Comparison of ENCODE assay signal across 8 cellular contexts in the genomic region with DNA sequence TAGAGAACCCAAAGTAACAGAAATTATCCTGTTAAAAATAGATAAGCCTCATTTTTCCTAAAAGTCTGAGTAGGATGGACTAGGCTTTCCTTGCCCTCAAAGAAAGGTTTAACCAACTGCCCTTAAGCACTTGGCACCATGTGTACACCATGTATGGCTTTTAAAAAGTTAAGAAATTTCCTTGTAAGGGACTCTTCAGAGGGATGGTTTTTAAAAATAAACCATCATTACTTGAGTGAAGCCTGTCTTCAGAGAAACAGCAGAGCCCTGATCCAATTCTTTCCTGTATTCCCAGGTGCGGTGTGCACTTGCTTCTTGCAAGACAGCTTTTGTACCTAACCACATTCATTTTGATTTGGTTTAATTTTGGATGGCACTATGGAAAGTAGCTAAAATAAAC. TPM values are rescaled to one million over a fixed set of nuclear protein-coding genes. Genes with fewer than 3 reads are reported as not detected.
DNase-seq lines count a peak whose midpoint lies in the region; ATAC-seq and TF ChIP-seq lines count a peak whose summit lies in the region.

No MANE protein-coding gene starts in this region.

- H3K9me3 ChIP-seq in CD4-positive, alpha-beta T cell (ENCODE audit: control insufficient read depth, low read length): peaks cover 6% of the 10 kb centered on the region
- peaks cover 27% of the 10 kb centered on the region for H3K9me3 ChIP-seq in MG63

- peaks cover 6% of the 10 kb centered on the region for H3K36me3 ChIP-seq in MG63

- peaks cover 60% of the 10 kb centered on the region for H3K36me3 Mint-ChIP-seq in CD4-positive, alpha-beta T cell (ENCODE audit: low read depth)
- peaks cover 12% of the 10 kb centered on the region for H3K36me3 Mint-ChIP-seq in central memory CD8-positive, alpha-beta T cell (ENCODE audit: insufficient read depth)
- peaks cover 41% of the 10 kb centered on the region for H3K36me3 Mint-ChIP-seq in nephron (ENCODE audit: low read depth)

- H3K27ac ChIP-seq in CD4-positive, alpha-beta T cell (ENCODE audit: low read depth, low read length): peak overlapping the region; percentile 3

- H3K4me3 ChIP-seq in MG63: peak overlapping the region; percentile 80

- H3K27me3 ChIP-seq in CD4-positive, alpha-beta T cell (ENCODE audit: control insufficient read depth, insufficient read depth, low read length): no peaks in the 10 kb centered on the region
- no peaks in the 10 kb centered on the region for H3K27me3 ChIP-seq in MG63

- POLR2A ChIA-PET in CD4-positive, alpha-beta T cell (lab: Charles Lee): interaction anchor here (5.3 kb wide), 1 partner anchor 127 kb away, joined by 100 read pairs; a partner anchor contains a TSS

- CTCF ChIA-PET in CD4-positive, alpha-beta T cell (lab: Charles Lee): interaction anchor here (0.7 kb wide), 1 partner anchor 38 kb away, joined by 3 read pairs; no protein-coding TSS in a partner anchor

- intact Hi-C loops in CD4-positive, alpha-beta T cell (cut with DNase I, micrococcal nuclease): loop anchor here (2.0 to 10.0 kb wide), 5 partner anchors 129 to 871 kb away; a partner anchor contains a TSS

- peak overlapping the region; percentile 99 for H3K27ac Mint-ChIP-seq in CD4-positive, alpha-beta T cell
- peak overlapping the region; percentile 99 for H3K27ac Mint-ChIP-seq in central memory CD8-positive, alpha-beta T cell (ENCODE audit: low read depth)
- H3K27ac Mint-ChIP-seq in nephron: peak overlapping the region; percentile 88 to 98 (median 90)

- H3K4me3 Mint-ChIP-seq in CD4-positive, alpha-beta T cell: peak overlapping the region; percentile 94
- H3K4me3 Mint-ChIP-seq in central memory CD8-positive, alpha-beta T cell: peak overlapping the region; percentile 95
- peak overlapping the region; percentile 80 to 91 (median 91) for H3K4me3 Mint-ChIP-seq in nephron

- H3K27me3 Mint-ChIP-seq in CD4-positive, alpha-beta T cell: no peaks in the 10 kb centered on the region
- no peaks in the 10 kb centered on the region for H3K27me3 Mint-ChIP-seq in central memory CD8-positive, alpha-beta T cell
- H3K27me3 Mint-ChIP-seq in nephron (ENCODE audit: low read depth): no peaks in the 10 kb centered on the region

- no peak for TF ChIP-seq CTCF in CD4-positive, alpha-beta T cell (IDR thresholded peaks at IDR 0.05)
- TF ChIP-seq CTCF in nephron (IDR thresholded peaks at IDR 0.05; ENCODE audit: unreplicated experiment in 3 of 3): no peak

- peaks cover 63% of the 10 kb centered on the region for H3K4me1 Mint-ChIP-seq in CD4-positive, alpha-beta T cell (ENCODE audit: low read depth)
- H3K4me1 Mint-ChIP-seq in central memory CD8-positive, alpha-beta T cell: peaks cover 27% of the 10 kb centered on the region
- H3K4me1 Mint-ChIP-seq in nephron: peaks cover 20% of the 10 kb centered on the region

- no peak for DNase-seq in CD4-positive, alpha-beta T cell
- no peak for DNase-seq in MG63
- DNase-seq in central memory CD8-positive, alpha-beta T cell (ENCODE audit: low spot score in 2 of 2): no peak
- no peak for DNase-seq in islet precursor cell
- no peak for DNase-seq in HuH-7 (ENCODE audit: low spot score)
- DNase-seq in GOT3 (lab: John Stamatoyannopoulos, UW): no peak

- ATAC-seq in CD4-positive, alpha-beta T cell (ENCODE audit: poor library complexity): no peak
- ATAC-seq in central memory CD8-positive, alpha-beta T cell (replicated peaks; ENCODE audit: extremely low read depth, poor library complexity, severe bottlenecking): no peak
- no peak for ATAC-seq in HG03342 (IDR thresholded peaks at IDR 0.05; ENCODE audit: unreplicated experiment)

- peaks cover 19% of the 10 kb centered on the region for H3K9me3 Mint-ChIP-seq in CD4-positive, alpha-beta T cell
- H3K9me3 Mint-ChIP-seq in central memory CD8-positive, alpha-beta T cell: peaks cover 10% of the 10 kb centered on the region
- H3K9me3 Mint-ChIP-seq in nephron: peaks cover 34% of the 10 kb centered on the region

RNA-seq across cellular contexts. Expression of a gene that starts 1.1 kb away (rescaled TPM):
- 10 to 100 TPM; 11.6 to 12.2 TPM for total RNA-seq in CD4-positive, alpha-beta T cell
- total RNA-seq in MG63 (2014; rRNA removed; shearing (Covaris generic); ENCODE audit: low replicate concordance): 7.0 and 9.2 TPM in 2 replicates
